1 cellular context compared by ENCODE assay signal in the genomic region with DNA sequence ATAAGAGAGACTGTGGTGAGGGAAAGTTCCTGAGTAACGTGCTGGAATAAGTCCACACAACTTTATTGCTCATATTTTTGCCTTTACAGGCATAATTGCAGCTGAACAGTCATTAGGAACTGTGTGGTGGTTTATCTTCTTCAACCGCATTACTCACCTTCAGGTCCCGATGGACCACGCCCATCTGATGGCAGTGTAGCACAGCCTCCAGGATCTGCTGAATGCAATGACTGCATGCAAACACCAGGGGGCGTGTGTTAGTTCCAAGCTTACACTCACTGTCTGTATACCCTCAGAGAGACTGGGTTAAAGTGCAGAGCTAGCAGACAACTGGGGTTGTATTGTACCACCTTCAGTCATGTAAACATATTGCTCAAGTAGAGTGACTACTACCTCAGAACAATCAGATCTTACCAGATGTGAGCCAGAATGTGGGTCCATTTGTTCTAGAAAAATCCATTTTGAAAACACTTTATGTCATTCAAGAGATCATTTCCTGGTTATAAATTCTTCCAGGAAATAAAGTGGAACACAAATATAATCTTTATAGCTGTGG.
TF ChIP-seq lines count a peak whose summit lies in the region.

No MANE protein-coding gene starts in this region.

TF ChIP-seq in GM23338, 12 proteins besides CTCF, POLR2A, EP300 and RAD21 (continued from another document):
- TF ChIP-seq, protein P1, sequence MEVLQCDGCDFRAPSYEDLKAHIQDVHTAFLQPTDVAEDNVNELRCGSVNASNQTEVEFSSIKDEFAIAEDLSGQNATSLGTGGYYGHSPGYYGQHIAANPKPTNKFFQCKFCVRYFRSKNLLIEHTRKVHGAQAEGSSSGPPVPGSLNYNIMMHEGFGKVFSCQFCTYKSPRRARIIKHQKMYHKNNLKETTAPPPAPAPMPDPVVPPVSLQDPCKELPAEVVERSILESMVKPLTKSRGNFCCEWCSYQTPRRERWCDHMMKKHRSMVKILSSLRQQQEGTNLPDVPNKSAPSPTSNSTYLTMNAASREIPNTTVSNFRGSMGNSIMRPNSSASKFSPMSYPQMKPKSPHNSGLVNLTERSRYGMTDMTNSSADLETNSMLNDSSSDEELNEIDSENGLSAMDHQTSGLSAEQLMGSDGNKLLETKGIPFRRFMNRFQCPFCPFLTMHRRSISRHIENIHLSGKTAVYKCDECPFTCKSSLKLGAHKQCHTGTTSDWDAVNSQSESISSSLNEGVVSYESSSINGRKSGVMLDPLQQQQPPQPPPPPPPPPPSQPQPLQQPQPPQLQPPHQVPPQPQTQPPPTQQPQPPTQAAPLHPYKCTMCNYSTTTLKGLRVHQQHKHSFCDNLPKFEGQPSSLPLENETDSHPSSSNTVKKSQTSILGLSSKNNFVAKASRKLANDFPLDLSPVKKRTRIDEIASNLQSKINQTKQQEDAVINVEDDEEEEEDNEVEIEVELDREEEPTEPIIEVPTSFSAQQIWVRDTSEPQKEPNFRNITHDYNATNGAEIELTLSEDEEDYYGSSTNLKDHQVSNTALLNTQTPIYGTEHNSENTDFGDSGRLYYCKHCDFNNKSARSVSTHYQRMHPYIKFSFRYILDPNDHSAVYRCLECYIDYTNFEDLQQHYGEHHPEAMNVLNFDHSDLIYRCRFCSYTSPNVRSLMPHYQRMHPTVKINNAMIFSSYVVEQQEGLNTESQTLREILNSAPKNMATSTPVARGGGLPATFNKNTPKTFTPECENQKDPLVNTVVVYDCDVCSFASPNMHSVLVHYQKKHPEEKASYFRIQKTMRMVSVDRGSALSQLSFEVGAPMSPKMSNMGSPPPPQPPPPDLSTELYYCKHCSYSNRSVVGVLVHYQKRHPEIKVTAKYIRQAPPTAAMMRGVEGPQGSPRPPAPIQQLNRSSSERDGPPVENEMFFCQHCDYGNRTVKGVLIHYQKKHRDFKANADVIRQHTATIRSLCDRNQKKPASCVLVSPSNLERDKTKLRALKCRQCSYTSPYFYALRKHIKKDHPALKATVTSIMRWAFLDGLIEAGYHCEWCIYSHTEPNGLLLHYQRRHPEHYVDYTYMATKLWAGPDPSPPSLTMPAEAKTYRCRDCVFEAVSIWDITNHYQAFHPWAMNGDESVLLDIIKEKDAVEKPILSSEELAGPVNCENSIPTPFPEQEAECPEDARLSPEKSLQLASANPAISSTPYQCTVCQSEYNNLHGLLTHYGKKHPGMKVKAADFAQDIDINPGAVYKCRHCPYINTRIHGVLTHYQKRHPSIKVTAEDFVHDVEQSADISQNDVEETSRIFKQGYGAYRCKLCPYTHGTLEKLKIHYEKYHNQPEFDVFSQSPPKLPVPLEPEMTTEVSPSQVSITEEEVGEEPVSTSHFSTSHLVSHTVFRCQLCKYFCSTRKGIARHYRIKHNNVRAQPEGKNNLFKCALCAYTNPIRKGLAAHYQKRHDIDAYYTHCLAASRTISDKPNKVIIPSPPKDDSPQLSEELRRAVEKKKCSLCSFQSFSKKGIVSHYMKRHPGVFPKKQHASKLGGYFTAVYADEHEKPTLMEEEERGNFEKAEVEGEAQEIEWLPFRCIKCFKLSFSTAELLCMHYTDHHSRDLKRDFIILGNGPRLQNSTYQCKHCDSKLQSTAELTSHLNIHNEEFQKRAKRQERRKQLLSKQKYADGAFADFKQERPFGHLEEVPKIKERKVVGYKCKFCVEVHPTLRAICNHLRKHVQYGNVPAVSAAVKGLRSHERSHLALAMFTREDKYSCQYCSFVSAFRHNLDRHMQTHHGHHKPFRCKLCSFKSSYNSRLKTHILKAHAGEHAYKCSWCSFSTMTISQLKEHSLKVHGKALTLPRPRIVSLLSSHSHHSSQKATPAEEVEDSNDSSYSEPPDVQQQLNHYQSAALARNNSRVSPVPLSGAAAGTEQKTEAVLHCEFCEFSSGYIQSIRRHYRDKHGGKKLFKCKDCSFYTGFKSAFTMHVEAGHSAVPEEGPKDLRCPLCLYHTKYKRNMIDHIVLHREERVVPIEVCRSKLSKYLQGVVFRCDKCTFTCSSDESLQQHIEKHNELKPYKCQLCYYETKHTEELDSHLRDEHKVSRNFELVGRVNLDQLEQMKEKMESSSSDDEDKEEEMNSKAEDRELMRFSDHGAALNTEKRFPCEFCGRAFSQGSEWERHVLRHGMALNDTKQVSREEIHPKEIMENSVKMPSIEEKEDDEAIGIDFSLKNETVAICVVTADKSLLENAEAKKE (CRISPR knock-in tag; IDR thresholded peaks at IDR 0.05) = no peak
- TF ChIP-seq STAT1 (IDR thresholded peaks at IDR 0.05; ENCODE audit: unreplicated experiment) = no peak
- TF ChIP-seq, protein P2, sequence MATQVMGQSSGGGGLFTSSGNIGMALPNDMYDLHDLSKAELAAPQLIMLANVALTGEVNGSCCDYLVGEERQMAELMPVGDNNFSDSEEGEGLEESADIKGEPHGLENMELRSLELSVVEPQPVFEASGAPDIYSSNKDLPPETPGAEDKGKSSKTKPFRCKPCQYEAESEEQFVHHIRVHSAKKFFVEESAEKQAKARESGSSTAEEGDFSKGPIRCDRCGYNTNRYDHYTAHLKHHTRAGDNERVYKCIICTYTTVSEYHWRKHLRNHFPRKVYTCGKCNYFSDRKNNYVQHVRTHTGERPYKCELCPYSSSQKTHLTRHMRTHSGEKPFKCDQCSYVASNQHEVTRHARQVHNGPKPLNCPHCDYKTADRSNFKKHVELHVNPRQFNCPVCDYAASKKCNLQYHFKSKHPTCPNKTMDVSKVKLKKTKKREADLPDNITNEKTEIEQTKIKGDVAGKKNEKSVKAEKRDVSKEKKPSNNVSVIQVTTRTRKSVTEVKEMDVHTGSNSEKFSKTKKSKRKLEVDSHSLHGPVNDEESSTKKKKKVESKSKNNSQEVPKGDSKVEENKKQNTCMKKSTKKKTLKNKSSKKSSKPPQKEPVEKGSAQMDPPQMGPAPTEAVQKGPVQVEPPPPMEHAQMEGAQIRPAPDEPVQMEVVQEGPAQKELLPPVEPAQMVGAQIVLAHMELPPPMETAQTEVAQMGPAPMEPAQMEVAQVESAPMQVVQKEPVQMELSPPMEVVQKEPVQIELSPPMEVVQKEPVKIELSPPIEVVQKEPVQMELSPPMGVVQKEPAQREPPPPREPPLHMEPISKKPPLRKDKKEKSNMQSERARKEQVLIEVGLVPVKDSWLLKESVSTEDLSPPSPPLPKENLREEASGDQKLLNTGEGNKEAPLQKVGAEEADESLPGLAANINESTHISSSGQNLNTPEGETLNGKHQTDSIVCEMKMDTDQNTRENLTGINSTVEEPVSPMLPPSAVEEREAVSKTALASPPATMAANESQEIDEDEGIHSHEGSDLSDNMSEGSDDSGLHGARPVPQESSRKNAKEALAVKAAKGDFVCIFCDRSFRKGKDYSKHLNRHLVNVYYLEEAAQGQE (IDR thresholded peaks at IDR 0.05; ENCODE audit: unreplicated experiment) = no peak
- no peak for TF ChIP-seq NANOG (IDR thresholded peaks at IDR 0.05; ENCODE audit: borderline replicate concordance)
- no peak for TF ChIP-seq POLR2AphosphoS5 (IDR thresholded peaks at IDR 0.05; ENCODE audit: low read depth)
- TF ChIP-seq JUNB (IDR thresholded peaks at IDR 0.05; ENCODE audit: unreplicated experiment) = no peak
